ENCODE assay signal across 13 cellular contexts in the genomic region with DNA sequence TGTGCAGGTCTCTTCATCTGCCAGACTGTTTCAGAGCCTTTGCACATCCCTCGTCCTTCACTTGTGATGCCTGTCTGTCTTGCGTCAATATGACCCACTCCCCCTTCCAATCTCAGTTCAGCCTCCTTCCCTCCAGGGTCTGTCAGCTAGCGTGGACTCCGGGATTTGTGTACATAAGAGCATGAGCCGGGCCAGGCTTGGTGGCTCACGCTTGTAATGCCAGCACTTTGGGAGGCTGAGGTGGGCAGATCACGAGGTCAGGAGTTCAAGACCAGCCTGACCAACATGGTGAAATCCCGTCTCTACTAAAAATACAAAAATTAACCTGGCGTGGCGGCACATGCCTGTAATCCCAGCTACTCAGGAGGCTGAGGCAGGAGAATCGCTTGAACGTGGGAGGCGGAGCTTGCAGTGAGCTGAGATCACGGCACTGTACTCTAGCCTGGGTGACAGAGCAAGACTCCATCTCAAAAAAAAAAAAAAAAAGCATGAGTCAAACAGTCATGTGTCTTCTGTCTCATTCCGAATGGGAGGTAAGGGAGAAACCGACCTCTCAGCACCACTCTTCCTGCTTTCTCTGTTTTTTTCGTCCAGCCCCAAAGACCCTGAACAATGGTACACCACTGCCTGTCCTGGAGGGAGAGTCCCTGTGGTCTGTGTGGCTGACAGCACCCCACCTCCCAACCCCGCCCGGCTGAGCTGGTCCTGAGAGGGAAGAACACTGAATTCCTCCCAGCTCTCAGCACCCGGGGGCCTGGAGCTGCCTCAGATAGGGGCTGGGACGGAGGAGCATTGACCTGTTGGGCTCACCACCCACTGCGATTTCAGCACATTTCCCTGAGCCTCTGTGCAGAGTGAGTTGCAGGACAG. TPM values are rescaled to one million over a fixed set of nuclear protein-coding genes. Genes with fewer than 3 reads are reported as not detected.
A peak's percentile ranks its signal among the peaks of the same experiment; 100 is the strongest.
DNase-seq lines count a peak whose midpoint lies in the region; ATAC-seq, FAIRE-seq and TF ChIP-seq lines count a peak whose summit lies in the region.
"Had no signal": no experiment of that assay in that cellular context is flagged by ENCODE, and none has a peak within 500 bp of the region (broad histone marks: within the 10 kb centered on the region; RNA-seq: fewer than 3 reads in every experiment).

No MANE protein-coding gene starts in this region.

- H3K9me3 ChIP-seq in CD8-positive, alpha-beta T cell (ENCODE audit: low read length): no peaks in the 10 kb centered on the region
- H3K9me3 ChIP-seq in neuronal stem cell (replicated peaks in 1 of 2; ENCODE audit: control insufficient read depth in 2 of 2, insufficient read depth in 1 of 2, low read depth in 1 of 2, low read length in 2 of 2): no peaks in the 10 kb centered on the region

- no peak for DNase-seq in CD8-positive, alpha-beta T cell
- DNase-seq in LHCN-M2 (ENCODE audit: low read depth): peak; percentile 23
- DNase-seq in central memory CD8-positive, alpha-beta T cell (ENCODE audit: low spot score in 2 of 2): no peak
- no peak for DNase-seq in neuronal stem cell (ENCODE audit: low spot score)
- DNase-seq in stimulated activated naive B cell treated with anti-CD40 and anti-IgM and Interleukin-4, amounts not matched to agents 10 μg/mL and 1 μg/mL and 100 μg/mL, for 72 hours: no peak
- DNase-seq in GM19239 (ENCODE audit: insufficient read length, low spot score): no peak
- DNase-seq in NCI-H345 treated with DMSO at 0.1 percent for 48 hours (lab: John Stamatoyannopoulos, UW; ENCODE audit: unreplicated experiment): no peak
- DNase-seq: NCI-H748 treated with DMSO at 0.1 percent for 48 hours; stimulated activated CD4-positive, alpha-beta T cell treated with anti-CD3 and anti-CD28 coated beads, Interleukin-1b, Interleukin-23, amount 100 ng/mL, for 48 hours had no signal

- no peaks in the 10 kb centered on the region for H3K9me3 Mint-ChIP-seq in CD8-positive, alpha-beta T cell
- no peaks in the 10 kb centered on the region for H3K9me3 Mint-ChIP-seq in central memory CD8-positive, alpha-beta T cell
- peaks cover 0 to 2% of the 10 kb centered on the region in 2 donors for H3K9me3 Mint-ChIP-seq in stimulated activated naive B cell treated with anti-CD40 and anti-IgM and Interleukin-4, amounts not matched to agents 10 μg/mL and 1 μg/mL and 100 μg/mL, for 72 hours
- H3K9me3 Mint-ChIP-seq: type B pancreatic cell had no signal

- H3K4me3 ChIP-seq in CD8-positive, alpha-beta T cell (ENCODE audit: low read depth, low read length): peak overlapping the region; percentile 39
- no peak overlapping the region for H3K4me3 ChIP-seq in neuronal stem cell (ENCODE audit: low read length in 2 of 2)
- H3K4me3 ChIP-seq: dorsolateral prefrontal cortex had no signal

- H3K27ac Mint-ChIP-seq in CD8-positive, alpha-beta T cell: peak overlapping the region; percentile 71
- peak overlapping the region; percentile 74 for H3K27ac Mint-ChIP-seq in central memory CD8-positive, alpha-beta T cell (ENCODE audit: low read depth)
- no peak overlapping the region for H3K27ac Mint-ChIP-seq in stimulated activated naive B cell treated with anti-CD40 and anti-IgM and Interleukin-4, amounts not matched to agents 10 μg/mL and 1 μg/mL and 100 μg/mL, for 72 hours
- H3K27ac Mint-ChIP-seq: type B pancreatic cell had no signal

- no peaks in the 10 kb centered on the region for H3K79me1 ChIP-seq in neuronal stem cell (ENCODE audit: low read depth, low read length)

- no peak overlapping the region for H3K9ac ChIP-seq in neuronal stem cell (ENCODE audit: low read depth, low read length, poor library complexity)

- TF ChIP-seq CTCF in CD8-positive, alpha-beta T cell (IDR thresholded peaks at IDR 0.05): no peak

- FAIRE-seq in GM19239 (lab: Jason Lieb, UNC): no peak

- H3K27me3 Mint-ChIP-seq in CD8-positive, alpha-beta T cell (ENCODE audit: low read depth): no peaks in the 10 kb centered on the region
- no peaks in the 10 kb centered on the region for H3K27me3 Mint-ChIP-seq in central memory CD8-positive, alpha-beta T cell
- H3K27me3 Mint-ChIP-seq in stimulated activated naive B cell treated with anti-CD40 and anti-IgM and Interleukin-4, amounts not matched to agents 10 μg/mL and 1 μg/mL and 100 μg/mL, for 72 hours: peaks cover 19 to 23% of the 10 kb centered on the region in 2 donors

- peak overlapping the region; percentile 73 for H3K23ac ChIP-seq in neuronal stem cell (ENCODE audit: low read depth, low read length, poor library complexity)

- H2BK5ac ChIP-seq in neuronal stem cell (ENCODE audit: low read length): no peak overlapping the region

- H2BK12ac ChIP-seq in neuronal stem cell (ENCODE audit: low read length): no peak overlapping the region

- peak overlapping the region; percentile 38 for H3K27ac ChIP-seq in CD8-positive, alpha-beta T cell (ENCODE audit: low read depth, low read length)
- no peak overlapping the region for H3K27ac ChIP-seq in neuronal stem cell (replicated peaks; ENCODE audit: low read length)

- no CpG with 5 or more reads among the region's 22 CpGs for WGBS in neuronal stem cell (ENCODE audit: extremely low coverage in 2 of 2, insufficient read length in 2 of 2, insufficient replicate concordance in 1 of 2), 2 donors

- peak overlapping the region; percentile 33 for H4K8ac ChIP-seq in neuronal stem cell (ENCODE audit: low read depth, low read length)

- no peak for ATAC-seq in CD8-positive, alpha-beta T cell
- no peak for ATAC-seq in central memory CD8-positive, alpha-beta T cell (replicated peaks; ENCODE audit: extremely low read depth, poor library complexity, severe bottlenecking)
- no peak for ATAC-seq in stimulated activated naive B cell treated with anti-CD40 and anti-IgM and Interleukin-4, amounts not matched to agents 10 μg/mL and 1 μg/mL and 100 μg/mL, for 72 hours (replicated peaks)
- no peak for ATAC-seq in HG02642 (IDR thresholded peaks at IDR 0.05; ENCODE audit: poor library complexity, unreplicated experiment)

- H3K36me3 ChIP-seq in CD8-positive, alpha-beta T cell (ENCODE audit: insufficient read depth, low read length): no peaks in the 10 kb centered on the region
- no peaks in the 10 kb centered on the region for H3K36me3 ChIP-seq in neuronal stem cell (replicated peaks in 1 of 2; ENCODE audit: control insufficient read depth in 2 of 2, insufficient read depth in 2 of 2, low read length in 2 of 2)

- CTCF ChIA-PET in CD8-positive, alpha-beta T cell (lab: Charles Lee): interaction anchor here (1.4 to 2.6 kb wide), 2 partner anchors 9 to 36 kb away, joined by 3 to 7 read pairs; no protein-coding TSS in a partner anchor

- peaks cover 74% of the 10 kb centered on the region for H3K4me1 ChIP-seq in CD8-positive, alpha-beta T cell (ENCODE audit: insufficient read depth, low read length)
- peaks cover 0 to 3% of the 10 kb centered on the region in 2 donors for H3K4me1 ChIP-seq in neuronal stem cell (ENCODE audit: control insufficient read depth in 2 of 2, insufficient read depth in 1 of 2, low read depth in 1 of 2, low read length in 2 of 2)

- POLR2A ChIA-PET in CD8-positive, alpha-beta T cell (lab: Charles Lee): no interaction called here

- H2AK5ac ChIP-seq in neuronal stem cell (ENCODE audit: low read depth, low read length): peak overlapping the region; percentile 52

- no peak overlapping the region for H3K4me2 ChIP-seq in neuronal stem cell (ENCODE audit: insufficient read depth, low read length, poor library complexity, severe bottlenecking)

- H3K18ac ChIP-seq in neuronal stem cell (ENCODE audit: low read length): no peak overlapping the region

- no peak overlapping the region for H4K91ac ChIP-seq in neuronal stem cell (ENCODE audit: low read depth, low read length, poor library complexity)

- H3K27me3 ChIP-seq in CD8-positive, alpha-beta T cell (ENCODE audit: insufficient read depth, low read length): no peaks in the 10 kb centered on the region
- peaks cover 0 to 11% (median 0%) of the 10 kb centered on the region in 3 experiments for H3K27me3 ChIP-seq in neuronal stem cell (ENCODE audit: control insufficient read depth in 3 of 3, insufficient read depth in 3 of 3, low read depth in 1 of 3, low read length in 3 of 3)

- peak overlapping the region; percentile 40 for H3K4me3 Mint-ChIP-seq in CD8-positive, alpha-beta T cell
- H3K4me3 Mint-ChIP-seq in central memory CD8-positive, alpha-beta T cell: peak overlapping the region; percentile 64
- no peak overlapping the region for H3K4me3 Mint-ChIP-seq in stimulated activated naive B cell treated with anti-CD40 and anti-IgM and Interleukin-4, amounts not matched to agents 10 μg/mL and 1 μg/mL and 100 μg/mL, for 72 hours
- H3K4me3 Mint-ChIP-seq: type B pancreatic cell had no signal

- intact Hi-C loops in CD8-positive, alpha-beta T cell (cut with DNase I, micrococcal nuclease): loop anchor here in 1 of 2 experiments (5.0 kb wide), 1 partner anchor 35 kb away; no protein-coding TSS in a partner anchor

- H3K4me1 Mint-ChIP-seq in CD8-positive, alpha-beta T cell (ENCODE audit: low read depth): peaks cover 72% of the 10 kb centered on the region
- H3K4me1 Mint-ChIP-seq in central memory CD8-positive, alpha-beta T cell: peaks cover 69% of the 10 kb centered on the region
- peaks cover 12 to 31% of the 10 kb centered on the region in 2 donors for H3K4me1 Mint-ChIP-seq in stimulated activated naive B cell treated with anti-CD40 and anti-IgM and Interleukin-4, amounts not matched to agents 10 μg/mL and 1 μg/mL and 100 μg/mL, for 72 hours

- peak overlapping the region; percentile 89 for H3K14ac ChIP-seq in neuronal stem cell (ENCODE audit: low read length)

- no peak overlapping the region for H2AFZ ChIP-seq in neuronal stem cell (ENCODE audit: low read length)

- no peak overlapping the region for H2BK15ac ChIP-seq in neuronal stem cell (ENCODE audit: low read length)

- H2BK120ac ChIP-seq in neuronal stem cell (ENCODE audit: low read depth, low read length): no peak overlapping the region

- H3K4ac ChIP-seq in neuronal stem cell (ENCODE audit: low read length): no peak overlapping the region

- H3K36me3 Mint-ChIP-seq in CD8-positive, alpha-beta T cell: no peaks in the 10 kb centered on the region
- H3K36me3 Mint-ChIP-seq in central memory CD8-positive, alpha-beta T cell (ENCODE audit: insufficient read depth): peaks cover 3% of the 10 kb centered on the region
- H3K36me3 Mint-ChIP-seq in stimulated activated naive B cell treated with anti-CD40 and anti-IgM and Interleukin-4, amounts not matched to agents 10 μg/mL and 1 μg/mL and 100 μg/mL, for 72 hours: no peaks in the 10 kb centered on the region
- H3K36me3 Mint-ChIP-seq: type B pancreatic cell had no signal

RNA-seq across cellular contexts. Expression of gene SIGLEC9, which starts 2.4 kb away (rescaled TPM):
- under 1 TPM; 0.44 to 0.54 TPM for total RNA-seq in CD8-positive, alpha-beta T cell
- not detected in 2 replicates for total RNA-seq in LHCN-M2 (2014; rRNA removed)
- not detected for polyA plus RNA-seq in LHCN-M2 (2012)
- 0.01 TPM for polyA plus RNA-seq in neuronal stem cell (2013, experiment 1 of 2)
- not detected for polyA plus RNA-seq in neuronal stem cell (2013, experiment 2 of 2)

RNA-seq across cellular contexts. Expression of gene CTU1, which starts 14.1 kb away (rescaled TPM):
- 1 to 10 TPM; 1.7 TPM for total RNA-seq in CD8-positive, alpha-beta T cell
- 13.8 and 13.9 TPM in 2 replicates for total RNA-seq in LHCN-M2 (2014; rRNA removed)
- polyA plus RNA-seq in LHCN-M2 (2012): 4.4 TPM
- 2.5 TPM for polyA plus RNA-seq in neuronal stem cell (2013, experiment 1 of 2)
- 2.5 TPM for polyA plus RNA-seq in neuronal stem cell (2013, experiment 2 of 2)

RNA-seq across cellular contexts. Expression of gene SIGLEC7, which starts 19.8 kb away (rescaled TPM):
- not detected for total RNA-seq in CD8-positive, alpha-beta T cell
- not detected in 2 replicates for total RNA-seq in LHCN-M2 (2014; rRNA removed)
- polyA plus RNA-seq in LHCN-M2 (2012): not detected
- not detected for polyA plus RNA-seq in neuronal stem cell (2013, experiment 1 of 2)
- polyA plus RNA-seq in neuronal stem cell (2013, experiment 2 of 2): not detected
- total RNA-seq: T-helper 2 cell treated with Interferon-gamma antibody and Interleukin-4, amounts not matched to agents 100 ng/mL and 5 ng/mL, for 36 hours had no signal

RNA-seq across cellular contexts. Expression of gene KLK14, which starts 39.7 kb away (rescaled TPM):
- total RNA-seq in CD8-positive, alpha-beta T cell: not detected
- total RNA-seq in LHCN-M2 (2014; rRNA removed): not detected in 2 replicates
- polyA plus RNA-seq in LHCN-M2 (2012): 0.05 TPM
- polyA plus RNA-seq in neuronal stem cell (2013, experiment 1 of 2): 0.11 TPM
- polyA plus RNA-seq in neuronal stem cell (2013, experiment 2 of 2): 0.25 TPM

RNA-seq across cellular contexts. Expression of gene KLK13, which starts 57.5 kb away (rescaled TPM):
- total RNA-seq in CD8-positive, alpha-beta T cell: not detected
- not detected in 2 replicates for total RNA-seq in LHCN-M2 (2014; rRNA removed)
- not detected for polyA plus RNA-seq in LHCN-M2 (2012)
- polyA plus RNA-seq in neuronal stem cell (2013, experiment 1 of 2): not detected
- not detected for polyA plus RNA-seq in neuronal stem cell (2013, experiment 2 of 2)
- total RNA-seq: T-helper 2 cell treated with Interferon-gamma antibody and Interleukin-4, amounts not matched to agents 100 ng/mL and 5 ng/mL, for 36 hours had no signal

Comparison
In these comparisons a context has a peak if more than half of its experiments do, and no peak if none do; other contexts are left out.
1. H3K4me3 Mint-ChIP-seq: peak in CD8-positive, alpha-beta T cell (single experiment) and central memory CD8-positive, alpha-beta T cell (single experiment); none in stimulated activated naive B cell treated with anti-CD40 and anti-IgM and Interleukin-4, amounts not matched to agents 10 μg/mL and 1 μg/mL and 100 μg/mL, for 72 hours (0 of 2).